ENCODE assay signal across 32 cellular contexts in the genomic region with DNA sequence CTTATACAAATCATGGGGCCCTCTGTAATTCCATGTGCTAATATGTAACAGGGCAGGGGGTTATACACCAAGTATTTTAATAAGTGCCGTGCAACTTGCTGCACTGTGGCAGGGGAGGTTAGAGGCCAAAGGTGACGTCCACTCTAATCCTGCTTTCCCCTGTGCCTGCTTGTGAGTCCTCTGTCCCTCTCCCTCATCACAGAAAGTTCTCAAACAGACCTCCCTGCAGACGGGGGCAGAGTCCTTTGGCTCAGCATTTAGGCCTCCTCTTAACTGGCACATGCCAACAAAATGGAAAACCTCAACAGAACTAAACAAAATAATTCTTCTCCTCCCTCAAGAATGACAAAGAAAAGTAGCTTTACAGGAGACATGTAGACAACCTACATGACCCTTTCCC. TPM values are rescaled to one million over a fixed set of nuclear protein-coding genes. Genes with fewer than 3 reads are reported as not detected.
"Had no signal": no experiment of that assay in that cellular context is flagged by ENCODE, and none has a peak within 500 bp of the region (broad histone marks: within the 10 kb centered on the region; RNA-seq: fewer than 3 reads in every experiment).

No MANE protein-coding gene starts in this region.

- H3K27me3 ChIP-seq: gastrocnemius medialis had no signal

- H3K27ac ChIP-seq: adrenal gland, body of pancreas, breast epithelium, esophagus muscularis mucosa, foreskin keratinocyte had no signal

- ATAC-seq: activated naive CD8-positive, alpha-beta T cell treated with anti-CD3 and anti-CD28 coated beads, Interleukin-2, amount 50 U/mL, for 24 hours; body of pancreas; effector memory CD8-positive, alpha-beta T cell; foreskin keratinocyte; gastrocnemius medialis; WTC11 had no signal

- H3K36me3 ChIP-seq: adrenal gland, breast epithelium, esophagus muscularis mucosa, gastrocnemius medialis had no signal

- H3K4me3 ChIP-seq: adrenal gland, body of pancreas, breast epithelium, esophagus muscularis mucosa, gastrocnemius medialis had no signal

- H3K9me3 ChIP-seq: adrenal gland, body of pancreas, breast epithelium, esophagus muscularis mucosa, gastrocnemius medialis had no signal

- H3K4me1 ChIP-seq: foreskin keratinocyte had no signal

- DNase-seq: activated CD4-positive, alpha-beta memory T cell treated with anti-CD3 and anti-CD28 coated beads, Interleukin-2, amount 10 ng/mL, durations not matched to agents 7 days and 5 days; activated CD4-positive, alpha-beta T cell treated with anti-CD3 and anti-CD28 coated beads for 1 hour; activated CD4-positive, alpha-beta T cell treated with anti-CD3 and anti-CD28 coated beads for 4 hours; activated CD4-positive, alpha-beta T cell treated with anti-CD3 and anti-CD28 coated beads, Interleukin-2, amount 10 ng/mL, durations not matched to agents 7 days and 5 days; activated CD4-positive, alpha-beta T cell treated with anti-CD3 and anti-CD28 coated beads, Interleukin-2, amount 50 U/mL, for 4 hours; activated effector memory CD4-positive, alpha-beta T cell treated with anti-CD3 and anti-CD28 coated beads, Interleukin-2, amount 50 U/mL, for 16 hours; activated naive CD4-positive, alpha-beta T cell treated with anti-CD3 and anti-CD28 coated beads for 36 hours; activated naive CD8-positive, alpha-beta T cell treated with anti-CD3 and anti-CD28 coated beads for 36 hours; activated naive CD8-positive, alpha-beta T cell treated with anti-CD3 and anti-CD28 coated beads, Interleukin-2, amount 50 U/mL, for 24 hours; activated T-cell treated with anti-CD3 and anti-CD28 coated beads, Interleukin-2, amount 50 U/mL, for 1 hour; activated T-cell treated with anti-CD3 and anti-CD28 coated beads, Interleukin-2, amount 50 U/mL, for 48 hours; adrenal gland; amygdala; aorta; body of pancreas; caudate nucleus; cortex of kidney; dermis blood vessel endothelial cell; effector CD4-positive, alpha-beta T cell; effector memory CD8-positive, alpha-beta T cell; erythroblast; foreskin keratinocyte; gastrocnemius medialis; glutamatergic neuron; T-helper 2 cell had no signal

RNA-seq across cellular contexts. Expression of a gene that starts 2.9 kb away (rescaled TPM):
- total RNA-seq: activated CD4-positive, alpha-beta memory T cell treated with anti-CD3 and anti-CD28 coated beads, Interleukin-2, amount 10 ng/mL, durations not matched to agents 7 days and 5 days; activated CD4-positive, alpha-beta T cell treated with anti-CD3 and anti-CD28 coated beads, Interleukin-2, amount 10 ng/mL, durations not matched to agents 7 days and 5 days; activated naive CD4-positive, alpha-beta T cell treated with anti-CD3 and anti-CD28 coated beads for 36 hours; activated T-helper 1 cell treated with anti-CD3 and anti-CD28 coated beads, Interleukin-12 subunit alpha, Interleukin-12 subunit beta, Interleukin-2, Interleukin-4 antibody, amounts not matched to agents 30 ng/mL and 10 ng/mL and 1 ng/mL, durations not matched to agents 14 hours and 24 hours and 36 hours; activated T-helper 2 cell treated with anti-CD3 and anti-CD28 coated beads, Interferon-gamma antibody, Interleukin-2, Interleukin-4, amounts not matched to agents 10 μg/mL and 5 μg/mL and 100 μg/mL, durations not matched to agents 14 hours and 24 hours and 36 hours; chondrocyte; dermis blood vessel endothelial cell; foreskin keratinocyte; T-helper 1 cell treated with Interleukin-12 subunit alpha and Interleukin-12 subunit beta and Interleukin-4 antibody, amounts not matched to agents 30 ng/mL and 1 ng/mL, for 36 hours; WTC11 had no signal
